Comparison of ENCODE assay signal across 8 cellular contexts in the genomic region with DNA sequence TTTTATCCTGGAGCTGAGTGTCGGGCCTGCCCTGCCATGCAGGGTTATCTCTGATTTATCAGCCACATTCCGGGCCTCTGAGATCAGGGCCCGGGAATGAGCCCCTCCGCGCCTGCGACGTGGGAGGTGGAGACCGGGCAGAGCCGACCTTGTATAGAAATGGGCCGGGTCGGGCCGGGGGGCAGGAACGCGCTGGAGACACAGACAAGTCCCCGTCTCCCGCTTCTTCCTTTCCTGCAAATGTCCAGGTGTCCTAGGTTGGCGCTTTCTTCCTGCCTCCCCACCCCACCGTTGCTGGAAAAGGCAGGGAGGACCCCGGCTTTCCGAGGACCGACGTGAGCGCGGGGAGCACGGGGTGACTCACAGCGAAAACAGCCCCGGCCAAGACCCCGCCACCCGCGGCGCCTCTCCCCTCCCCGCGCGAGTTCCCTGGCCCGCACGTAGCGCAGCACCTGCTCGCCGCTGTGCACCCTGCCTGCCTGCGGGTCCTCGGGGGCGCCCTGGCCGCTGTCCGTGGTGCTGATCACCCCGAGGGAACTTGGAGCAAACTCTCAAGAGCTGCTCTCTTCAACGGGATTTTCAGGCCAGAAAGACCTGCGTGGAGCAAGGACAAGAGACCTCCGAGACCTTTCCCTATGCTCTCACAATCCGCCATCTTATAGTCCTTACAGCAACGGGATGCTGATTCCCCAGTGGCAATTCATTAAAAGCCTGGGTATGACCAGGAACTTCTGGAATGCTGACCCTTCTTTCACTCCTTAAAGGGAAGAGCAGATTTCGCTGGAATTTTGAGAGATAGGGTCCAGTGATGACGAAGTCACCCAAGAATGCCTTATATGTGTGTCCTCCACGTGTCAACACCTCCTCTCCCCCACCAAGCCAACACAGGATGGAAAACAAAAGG. TPM values are rescaled to one million over a fixed set of nuclear protein-coding genes. Genes with fewer than 3 reads are reported as not detected.
DNase-seq lines count a peak whose midpoint lies in the region; ATAC-seq and TF ChIP-seq lines count a peak whose summit lies in the region.

No MANE protein-coding gene starts in this region.

- H3K9me3 Mint-ChIP-seq in central memory CD8-positive, alpha-beta T cell, result no peaks in the 10 kb centered on the region

- peaks cover 73% of the 10 kb centered on the region for H3K27me3 Mint-ChIP-seq in central memory CD8-positive, alpha-beta T cell

- H3K4me1 ChIP-seq in BE2C (no peaks in the 10 kb centered on the region), HUES64 (ENCODE audit: insufficient read depth, low read length) (no peaks in the 10 kb centered on the region), lung (ENCODE audit: control insufficient read depth in 2 of 2, insufficient read depth in 2 of 2, low read length in 2 of 2) (no peaks in the 10 kb centered on the region)

- peaks cover 11% of the 10 kb centered on the region for H3K27me3 ChIP-seq in BE2C
- peaks cover 41% of the 10 kb centered on the region for H3K27me3 ChIP-seq in HUES64 (ENCODE audit: insufficient read depth, low read length)
- peaks cover 11% of the 10 kb centered on the region for H3K27me3 ChIP-seq in lung (ENCODE audit: control insufficient read depth, insufficient read depth)

- H3K36me3 ChIP-seq in BE2C, result no peaks in the 10 kb centered on the region
- H3K36me3 ChIP-seq in HUES64 (ENCODE audit: insufficient read depth, low read length), result no peaks in the 10 kb centered on the region
- H3K36me3 ChIP-seq in lung (ENCODE audit: control insufficient read depth in 2 of 2, insufficient read depth in 2 of 2, low read length in 2 of 2), result no peaks in the 10 kb centered on the region

- peak overlapping the region; percentile 46 for H3K27ac Mint-ChIP-seq in central memory CD8-positive, alpha-beta T cell (ENCODE audit: low read depth)

- no peaks in the 10 kb centered on the region for H3K4me1 Mint-ChIP-seq in central memory CD8-positive, alpha-beta T cell

- peak overlapping the region; percentile 38 for H3K4me3 ChIP-seq in BE2C (ENCODE audit: low read depth, low read length)
- peak overlapping the region; percentile 48 for H3K4me3 ChIP-seq in HUES64 (ENCODE audit: low read length)
- H3K4me3 ChIP-seq in lung, result no peak overlapping the region

- TF ChIP-seq CTCF in BE2C (IDR thresholded peaks at IDR 0.05; ENCODE audit: low read depth, low read length) (no peak), lung (IDR thresholded peaks at IDR 0.05; ENCODE audit: control extremely low read depth, extremely low read depth) (no peak)

- H3K9me3 ChIP-seq in BE2C, result no peaks in the 10 kb centered on the region
- H3K9me3 ChIP-seq in HUES64 (ENCODE audit: insufficient read depth, low read depth, low read length), result no peaks in the 10 kb centered on the region
- H3K9me3 ChIP-seq in lung (ENCODE audit: control insufficient read depth in 2 of 2, insufficient read depth in 1 of 2, low read length in 1 of 2), result peaks cover 0 to 5% of the 10 kb centered on the region in 2 donors

- H3K36me3 Mint-ChIP-seq in central memory CD8-positive, alpha-beta T cell (ENCODE audit: insufficient read depth), result no peaks in the 10 kb centered on the region

- peak; percentile 80 for ATAC-seq in central memory CD8-positive, alpha-beta T cell (replicated peaks; ENCODE audit: extremely low read depth, poor library complexity, severe bottlenecking)
- ATAC-seq in lung (ENCODE audit: insufficient read depth, low FRiP score), result no peak

- 4% methylated on average over 52 of the region's 53 CpGs for WGBS in HUES64
- WGBS in lung, 2 donors, result 5 to 7% methylated on average over 53 of the region's 53 CpGs

- DNase-seq in BE2C, result peak; percentile 28
- DNase-seq in activated CD4-positive, CD25-positive, alpha-beta regulatory T cell (lab: John Stamatoyannopoulos, UW), result peak; percentile 31 to 43 (median 39)
- peak; percentile 57 to 61 for DNase-seq in central memory CD8-positive, alpha-beta T cell (ENCODE audit: low spot score in 2 of 2)
- DNase-seq in lung (ENCODE audit: low spot score), result peak; percentile 61
- DNase-seq in stimulated activated CD8-positive, alpha-beta memory T cell treated with anti-CD3 and anti-CD28 coated beads, Interleukin-4, amount 100 ng/mL, for 4 hours (ENCODE audit: low read depth in 2 of 2, low spot score in 1 of 2), result peak; percentile 7 to 23
- no peak for DNase-seq in NCI-H774 (lab: John Stamatoyannopoulos, UW)
- no peak for DNase-seq in GF-D8 (lab: John Stamatoyannopoulos, UW)

- H3K27ac ChIP-seq in HUES64 (ENCODE audit: low read depth, low read length) (no peak overlapping the region; the same call in 1 of the 2 replicates), lung (ENCODE audit: low read depth in 1 of 2, low read length in 1 of 2) (no peak overlapping the region)

- peak overlapping the region; percentile 53 for H3K9ac ChIP-seq in HUES64 (ENCODE audit: low read depth, low read length)

- H3K4me3 Mint-ChIP-seq in central memory CD8-positive, alpha-beta T cell, result no peak overlapping the region

RNA-seq across cellular contexts. Expression of a gene that starts 0.5 kb away (rescaled TPM):
- polyA plus RNA-seq in BE2C (2012; ENCODE audit: insufficient read depth, insufficient read length, low read depth), result 6.5 TPM
- 1.4 TPM for polyA plus RNA-seq in HUES64 (2013, experiment 1 of 2)
- 1.8 TPM for polyA plus RNA-seq in HUES64 (2013, experiment 2 of 2)
- 1 to 10 TPM in 1 of 2 donors, not detected in 1; 3.6 TPM for total RNA-seq in lung
- 1 to 10 TPM in 1 of 2 donors, under 1 TPM in 1; 0.45 to 1.1 TPM for polyA plus RNA-seq in lung

RNA-seq across cellular contexts. Expression of a gene that starts 11.6 kb away (rescaled TPM):
- polyA plus RNA-seq in BE2C (2012; ENCODE audit: insufficient read depth, insufficient read length, low read depth), result 33.1 TPM
- not detected for polyA plus RNA-seq in HUES64 (2013, experiment 1 of 2)
- polyA plus RNA-seq in HUES64 (2013, experiment 2 of 2), result not detected
- total RNA-seq in lung, result 10 to 100 TPM in 1 of 2 donors, not detected in 1; 19.8 TPM
- 1 to 10 TPM in 1 of 2 donors, under 1 TPM in 1; 0.81 to 6.7 TPM for polyA plus RNA-seq in lung

RNA-seq across cellular contexts. Expression of a gene that starts 53.2 kb away (rescaled TPM):
- polyA plus RNA-seq in BE2C (2012; ENCODE audit: insufficient read depth, insufficient read length, low read depth), result 10.9 TPM
- 18.6 TPM for polyA plus RNA-seq in HUES64 (2013, experiment 1 of 2)
- 16.7 TPM for polyA plus RNA-seq in HUES64 (2013, experiment 2 of 2)
- total RNA-seq in lung, result 10 to 100 TPM; 16.7 to 35.7 TPM
- 10 to 100 TPM; 17.9 to 18.2 TPM for polyA plus RNA-seq in lung

RNA-seq across cellular contexts. Expression of a gene that starts 53.5 kb away (rescaled TPM):
- polyA plus RNA-seq in BE2C (2012; ENCODE audit: insufficient read depth, insufficient read length, low read depth), result 12.7 TPM
- 9.0 TPM for polyA plus RNA-seq in HUES64 (2013, experiment 1 of 2)
- 9.3 TPM for polyA plus RNA-seq in HUES64 (2013, experiment 2 of 2)
- 10 to 100 TPM; 34.0 to 61.4 TPM for total RNA-seq in lung
- polyA plus RNA-seq in lung, result 10 to 100 TPM; 20.6 to 26.1 TPM

Comparison
In these comparisons a context has a peak if more than half of its experiments do, and no peak if none do; other contexts are left out.
1. DNase-seq: peak in BE2C (single experiment), activated CD4-positive, CD25-positive, alpha-beta regulatory T cell (4 of 4), central memory CD8-positive, alpha-beta T cell (2 of 2), lung (single experiment) and stimulated activated CD8-positive, alpha-beta memory T cell treated with anti-CD3 and anti-CD28 coated beads, Interleukin-4, amount 100 ng/mL, for 4 hours (2 of 2); none in NCI-H774 (single experiment) and GF-D8 (single experiment).